In the genomic region with DNA sequence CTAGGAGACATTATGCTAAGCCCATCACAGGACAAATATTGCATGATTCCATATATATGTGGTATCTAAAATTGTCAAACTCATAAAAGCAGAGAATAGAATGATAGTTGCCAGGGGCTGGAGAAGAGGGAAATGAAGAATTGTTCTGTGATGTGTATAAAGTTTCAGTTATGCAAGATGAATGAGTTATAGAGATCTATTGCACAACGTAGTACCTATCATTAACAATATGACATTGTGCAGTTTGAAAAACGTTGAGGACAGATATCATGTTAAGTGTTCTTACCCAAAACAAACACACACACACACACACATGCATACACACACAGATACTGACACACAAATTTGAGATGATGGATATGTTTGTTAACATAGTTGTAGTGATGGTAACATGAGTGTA, we compare ENCODE assay signal across 33 cellular contexts.
"Had no signal": no experiment of that assay in that cellular context is flagged by ENCODE, and none has a peak within 500 bp of the region (broad histone marks: within the 10 kb centered on the region; RNA-seq: fewer than 3 reads in every experiment).

No MANE protein-coding gene starts in this region.

- ATAC-seq: activated CD4-positive, CD25-positive, alpha-beta regulatory T cell treated with anti-CD3 and anti-CD28 coated beads, Interleukin-2, amount 50 U/mL, for 24 hours; esophagus mucosa; gastrocnemius medialis; stimulated activated memory B cell treated with anti-CD40 and anti-IgM and Interleukin-4, amounts not matched to agents 10 μg/mL and 1 μg/mL and 100 μg/mL, for 72 hours had no signal

- H3K27ac Mint-ChIP-seq: activated CD4-positive, alpha-beta memory T cell treated with anti-CD3 and anti-CD28 coated beads for 36 hours; activated naive CD4-positive, alpha-beta T cell treated with anti-CD3 and anti-CD28 coated beads for 36 hours; activated naive CD8-positive, alpha-beta T cell treated with anti-CD3 and anti-CD28 coated beads for 36 hours; activated T-helper 1 cell treated with anti-CD3 and anti-CD28 coated beads, Interleukin-12 subunit alpha, Interleukin-12 subunit beta, Interleukin-2, Interleukin-4 antibody, amounts not matched to agents 30 ng/mL and 10 ng/mL and 1 ng/mL, durations not matched to agents 14 hours and 24 hours and 36 hours; mesothelial cell of epicardium; naive B cell; nephron progenitor cell; progenitor cell of endocrine pancreas; stimulated activated memory B cell treated with anti-CD40 and anti-IgM and Interleukin-4, amounts not matched to agents 10 μg/mL and 1 μg/mL and 100 μg/mL, for 72 hours; T-helper 1 cell treated with Interleukin-12 subunit alpha and Interleukin-12 subunit beta and Interleukin-4 antibody, amounts not matched to agents 30 μg/mL and 1 μg/mL, for 36 hours had no signal

- H3K36me3 Mint-ChIP-seq: activated CD4-positive, alpha-beta memory T cell treated with anti-CD3 and anti-CD28 coated beads for 36 hours; activated naive CD8-positive, alpha-beta T cell treated with anti-CD3 and anti-CD28 coated beads for 36 hours; mesothelial cell of epicardium; naive B cell; stimulated activated memory B cell treated with anti-CD40 and anti-IgM and Interleukin-4, amounts not matched to agents 10 μg/mL and 1 μg/mL and 100 μg/mL, for 72 hours had no signal

- H3K27ac ChIP-seq: gastrocnemius medialis, neutrophil, ovary, sigmoid colon, suprapubic skin, tibial artery, WERI-Rb-1 had no signal

- H3K4me2 ChIP-seq: smooth muscle cell had no signal

- H3K4me1 ChIP-seq: gastrocnemius medialis, sigmoid colon, suprapubic skin, tibial artery had no signal

- H3K9me3 Mint-ChIP-seq: activated naive CD4-positive, alpha-beta T cell treated with anti-CD3 and anti-CD28 coated beads for 36 hours; activated naive CD8-positive, alpha-beta T cell treated with anti-CD3 and anti-CD28 coated beads for 36 hours; activated T-helper 1 cell treated with anti-CD3 and anti-CD28 coated beads, Interleukin-12 subunit alpha, Interleukin-12 subunit beta, Interleukin-2, Interleukin-4 antibody, amounts not matched to agents 30 ng/mL and 10 ng/mL and 1 ng/mL, durations not matched to agents 14 hours and 24 hours and 36 hours; nephron progenitor cell; T-helper 1 cell treated with Interleukin-12 subunit alpha and Interleukin-12 subunit beta and Interleukin-4 antibody, amounts not matched to agents 30 μg/mL and 1 μg/mL, for 36 hours had no signal

- DNase-seq: activated CD4-positive, alpha-beta memory T cell treated with anti-CD3 and anti-CD28 coated beads for 36 hours; activated CD4-positive, alpha-beta T cell treated with anti-CD3 and anti-CD28 coated beads for 48 hours; activated CD8-positive, alpha-beta memory T cell treated with anti-CD3 and anti-CD28 coated beads, Interleukin-2, amount 50 U/mL, for 4 hours; activated effector memory CD4-positive, alpha-beta T cell treated with anti-CD3 and anti-CD28 coated beads, Interleukin-2, amount 50 U/mL, for 16 hours; activated naive CD4-positive, alpha-beta T cell treated with anti-CD3 and anti-CD28 coated beads for 36 hours; activated naive CD8-positive, alpha-beta T cell treated with anti-CD3 and anti-CD28 coated beads for 36 hours; activated T-cell treated with anti-CD3 and anti-CD28 coated beads, Interleukin-2, amount 50 U/mL, for 1 hour; amniotic stem cell; central memory CD4-positive, alpha-beta T cell; gastrocnemius medialis; glutamatergic neuron; islet precursor cell; naive B cell; nephron progenitor cell; ovary; retina; sigmoid colon; stimulated activated CD4-positive, alpha-beta T cell treated with anti-CD3 and anti-CD28 coated beads, Interleukin-1b, Interleukin-23, amount 100 ng/mL, for 48 hours; stimulated activated CD4-positive, alpha-beta T cell treated with anti-CD3 and anti-CD28 coated beads, Interleukin-4, amount 100 ng/mL, for 4 hours; stimulated activated CD8-positive, alpha-beta memory T cell treated with anti-CD3 and anti-CD28 coated beads, Interleukin-4, amount 100 ng/mL, for 48 hours; T-helper 9 cell; tibial artery; WERI-Rb-1 had no signal

- H3K9me3 ChIP-seq: gastrocnemius medialis, neutrophil, ovary, sigmoid colon, suprapubic skin, tibial artery had no signal

- H3K36me3 ChIP-seq: gastrocnemius medialis, neutrophil, ovary, sigmoid colon, suprapubic skin, tibial artery, WERI-Rb-1 had no signal

- H3K4me3 Mint-ChIP-seq: activated CD4-positive, alpha-beta memory T cell treated with anti-CD3 and anti-CD28 coated beads for 36 hours; activated naive CD4-positive, alpha-beta T cell treated with anti-CD3 and anti-CD28 coated beads for 36 hours; activated naive CD8-positive, alpha-beta T cell treated with anti-CD3 and anti-CD28 coated beads for 36 hours; activated T-helper 1 cell treated with anti-CD3 and anti-CD28 coated beads, Interleukin-12 subunit alpha, Interleukin-12 subunit beta, Interleukin-2, Interleukin-4 antibody, amounts not matched to agents 30 ng/mL and 10 ng/mL and 1 ng/mL, durations not matched to agents 14 hours and 24 hours and 36 hours; mesothelial cell of epicardium; naive B cell; nephron progenitor cell; stimulated activated memory B cell treated with anti-CD40 and anti-IgM and Interleukin-4, amounts not matched to agents 10 μg/mL and 1 μg/mL and 100 μg/mL, for 72 hours; T-helper 1 cell treated with Interleukin-12 subunit alpha and Interleukin-12 subunit beta and Interleukin-4 antibody, amounts not matched to agents 30 μg/mL and 1 μg/mL, for 36 hours had no signal

- H3K4me3 ChIP-seq: gastrocnemius medialis, ovary, sigmoid colon, smooth muscle cell, suprapubic skin, tibial artery had no signal

- H3K27me3 ChIP-seq: gastrocnemius medialis, neutrophil, sigmoid colon, suprapubic skin, tibial artery had no signal

- H3K4me1 Mint-ChIP-seq: activated naive CD8-positive, alpha-beta T cell treated with anti-CD3 and anti-CD28 coated beads for 36 hours; mesothelial cell of epicardium; naive B cell; nephron progenitor cell; stimulated activated memory B cell treated with anti-CD40 and anti-IgM and Interleukin-4, amounts not matched to agents 10 μg/mL and 1 μg/mL and 100 μg/mL, for 72 hours had no signal

- H3K27me3 Mint-ChIP-seq: activated CD4-positive, alpha-beta memory T cell treated with anti-CD3 and anti-CD28 coated beads for 36 hours; activated naive CD8-positive, alpha-beta T cell treated with anti-CD3 and anti-CD28 coated beads for 36 hours; naive B cell; progenitor cell of endocrine pancreas; stimulated activated memory B cell treated with anti-CD40 and anti-IgM and Interleukin-4, amounts not matched to agents 10 μg/mL and 1 μg/mL and 100 μg/mL, for 72 hours had no signal
